ENCODE assay signal across 8 cellular contexts in genomic region chr6:16206595-16207037, GRCh38. TPM values are rescaled to one million over a fixed set of nuclear protein-coding genes. Genes with fewer than 3 reads are reported as not detected.
DNase-seq lines count a peak whose midpoint lies in the region; ATAC-seq, FAIRE-seq and TF ChIP-seq lines count a peak whose summit lies in the region.

No MANE protein-coding gene starts in this region.

- 1% methylated on average over 6 of the region's 6 CpGs for WGBS in HepG2 (ENCODE audit: low lambda C conversion rate)

- CTCF ChIA-PET in HepG2 (lab: Yijun Ruan, JAX; ENCODE audit: low intra/inter-chr PET ratio, low total read pairs), result interaction anchor here (0.9 to 2.8 kb wide), 5 partner anchors 311 to 517 kb away, joined by 3 to 82 read pairs (median 4); no protein-coding TSS in a partner anchor

- no peaks in the 10 kb centered on the region for H4K20me1 ChIP-seq in HepG2 (ENCODE audit: insufficient read depth, low read length)

- H3K79me2 ChIP-seq in HepG2 (ENCODE audit: insufficient read depth, low read length), result no peaks in the 10 kb centered on the region

- no TSS peak for BruUV-seq in HepG2 (replicated peaks; lab: Mats Ljungman, UMichigan)

- H3K4me3 ChIP-seq in colonic mucosa (no peak overlapping the region), HepG2 (replicated peaks in 1 of 3; ENCODE audit: insufficient read depth in 1 of 3, low read depth in 2 of 3, low read length in 3 of 3) (no peak overlapping the region)

- POLR2A ChIA-PET in HepG2 (lab: Yijun Ruan, JAX), result no interaction called here

- H3K36me3 ChIP-seq in colonic mucosa (no peaks in the 10 kb centered on the region), HepG2 (replicated peaks in 1 of 2; ENCODE audit: control insufficient read depth in 1 of 2, insufficient read depth in 2 of 2, low read length in 2 of 2) (no peaks in the 10 kb centered on the region)

- FAIRE-seq in GM12892 (lab: Jason Lieb, UNC) (peak; percentile 90), HepG2 (lab: Jason Lieb, UNC) (peak; percentile 95)

- TF ChIP-seq POLR2A in GM12892 (IDR thresholded peaks at IDR 0.05; ENCODE audit: low read depth, low read length) (no peak), HepG2 (IDR thresholded peaks at IDR 0.05; ENCODE audit: insufficient read depth in 1 of 2, low read depth in 2 of 2, low read length in 2 of 2) (no peak)

- H3K9me3 ChIP-seq in colonic mucosa (no peaks in the 10 kb centered on the region), HepG2 (ENCODE audit: low read length) (no peaks in the 10 kb centered on the region)

- H3K9ac ChIP-seq in colonic mucosa (ENCODE audit: low read depth in 2 of 2, low read length in 2 of 2) (no peak overlapping the region), HepG2 (ENCODE audit: insufficient read depth, low read depth, low read length) (no peak overlapping the region)

- peak; percentile 84 for TF ChIP-seq RAD21 in HepG2 (CRISPR knock-in tag; IDR thresholded peaks at IDR 0.05)

- H3K27me3 ChIP-seq in colonic mucosa, result no peaks in the 10 kb centered on the region
- no peaks in the 10 kb centered on the region for H3K27me3 ChIP-seq in HepG2 (ENCODE audit: control insufficient read depth in 1 of 2, insufficient read depth in 2 of 2, low read length in 2 of 2)

- H3K4me1 ChIP-seq in colonic mucosa (no peaks in the 10 kb centered on the region), HepG2 (ENCODE audit: insufficient read depth, low read length) (peaks cover 5% of the 10 kb centered on the region; the same call in 1 of the 2 replicates)

- H3K27ac ChIP-seq in colonic mucosa (no peak overlapping the region), HepG2 (ENCODE audit: extremely low read length, insufficient read depth, low read length) (no peak overlapping the region)

- H2AFZ ChIP-seq in HepG2 (ENCODE audit: low read length), result no peak overlapping the region

- TF ChIP-seq EP300 in HepG2 (IDR thresholded peaks at IDR 0.05; ENCODE audit: low read depth in 2 of 2, low read length in 2 of 2) (no peak), HepG2 (CRISPR knock-in tag; IDR thresholded peaks at IDR 0.05; ENCODE audit: borderline replicate concordance) (no peak)

- in situ Hi-C loops in HepG2 (cut with HindIII; ENCODE audit: extremely low pct_ligation_motif_present, low pct_unique_long_range_greater_than_20kb), result no loop called here

- TF ChIP-seq CTCF in colonic mucosa (IDR thresholded peaks at IDR 0.05) (peak; percentile 98), HepG2 (CRISPR knock-in tag; IDR thresholded peaks at IDR 0.05) (peak; percentile 89)

- DNase-seq in AG20443 (ENCODE audit: low spot score) (peak; percentile 81), GM12892 (ENCODE audit: insufficient read length) (no peak), NCI-H1436 (lab: John Stamatoyannopoulos, UW) (peak; percentile 52), T1000 (lab: John Stamatoyannopoulos, UW) (peak; percentile 44), colonic mucosa (peak; percentile 66), HepG2 (ENCODE audit: low spot score) (peak; percentile 50)
- peak; percentile 19 for DNase-seq in stimulated activated CD8-positive, alpha-beta memory T cell treated with anti-CD3 and anti-CD28 coated beads, Interleukin-12 subunit alpha, Interleukin-12 subunit beta, amount 100 ng/mL, for 1 hour (ENCODE audit: low read depth)

- intact Hi-C loops in colonic mucosa (cut with DNase I), result loop anchor here (5.0 kb wide), 1 partner anchor 514 kb away; no protein-coding TSS in a partner anchor
- intact Hi-C loops in HepG2 (cut with micrococcal nuclease; ENCODE audit: unreplicated experiment), result loop anchor here (1.0 kb wide), 1 partner anchor 515 kb away; no protein-coding TSS in a partner anchor

- H3K4me2 ChIP-seq in HepG2 (ENCODE audit: low read depth, low read length), result no peak overlapping the region

- ATAC-seq in HepG2 (peak; percentile 68), GM19455 (IDR thresholded peaks at IDR 0.05; ENCODE audit: unreplicated experiment) (no peak)

TF ChIP-seq in HepG2, 621 proteins besides CTCF, POLR2A, EP300 and RAD21 (continues in another document):
- TF ChIP-seq ADNP (CRISPR knock-in tag; IDR thresholded peaks at IDR 0.05), result no peak
- TF ChIP-seq SP2 (CRISPR knock-in tag; IDR thresholded peaks at IDR 0.05), result no peak
- 0 out of 2 replicates have a peak, but pooled peaks have one; percentile 18 for TF ChIP-seq NFE2L2 (IDR thresholded peaks at IDR 0.05; ENCODE audit: low read length)
- peak; percentile 31 to 69; a peak in 1 of 4 replicates for TF ChIP-seq HMGXB4 (CRISPR knock-in tag; IDR thresholded peaks at IDR 0.05; ENCODE audit: borderline replicate concordance in 1 of 2, low read depth in 1 of 2)
- no peak for TF ChIP-seq CCAR2 (optimal IDR thresholded peaks at IDR 0.05; ENCODE audit: low read depth, low read length)
- no peak for TF ChIP-seq MIXL1 (CRISPR knock-in tag; IDR thresholded peaks at IDR 0.05)
- TF ChIP-seq ZNF331 (CRISPR knock-in tag; IDR thresholded peaks at IDR 0.05), result peak; percentile 33; the same call in 1 of the 2 replicates
- TF ChIP-seq ZFP1 (CRISPR knock-in tag; IDR thresholded peaks at IDR 0.05), result no peak
- TF ChIP-seq SRY (CRISPR knock-in tag; IDR thresholded peaks at IDR 0.05), result no peak
- no peak for TF ChIP-seq NFYC (CRISPR knock-in tag; IDR thresholded peaks at IDR 0.05)
- no peak for TF ChIP-seq THAP11 (CRISPR knock-in tag; IDR thresholded peaks at IDR 0.05)
- no peak for TF ChIP-seq ELF4 (CRISPR knock-in tag; IDR thresholded peaks at IDR 0.05; ENCODE audit: borderline replicate concordance)
- TF ChIP-seq EED (CRISPR knock-in tag; IDR thresholded peaks at IDR 0.05), result no peak
- peak; percentile 33; the same call in 1 of the 2 replicates for TF ChIP-seq GABPB1 (CRISPR knock-in tag; IDR thresholded peaks at IDR 0.05)
- TF ChIP-seq ZNF34 (CRISPR knock-in tag; IDR thresholded peaks at IDR 0.05; ENCODE audit: borderline replicate concordance), result no peak
- TF ChIP-seq HBP1 (CRISPR knock-in tag; IDR thresholded peaks at IDR 0.05; ENCODE audit: low read depth), result no peak
- TF ChIP-seq REPIN1 (CRISPR knock-in tag; IDR thresholded peaks at IDR 0.05; ENCODE audit: borderline replicate concordance, low read depth), result no peak
- no peak for TF ChIP-seq ETV6 (CRISPR knock-in tag; conservative IDR thresholded peaks at IDR 0.05)
- peak; percentile 21 for TF ChIP-seq XRCC5 (optimal IDR thresholded peaks at IDR 0.05; ENCODE audit: low read length)
- 0 out of 2 replicates have a peak, but pooled peaks have one; percentile 23 for TF ChIP-seq ISL2 (CRISPR knock-in tag; IDR thresholded peaks at IDR 0.05)
- TF ChIP-seq GABPA (IDR thresholded peaks at IDR 0.05; ENCODE audit: low read depth, low read length), result no peak
- peak; percentile 46; the same call in 1 of the 2 replicates for TF ChIP-seq GABPA (CRISPR knock-in tag; IDR thresholded peaks at IDR 0.05; ENCODE audit: low read depth)

RNA-seq across cellular contexts. Expression of gene GMPR, which starts 31.8 kb away (rescaled TPM):
- polyA plus RNA-seq in GM12892 (2012; ENCODE audit: missing spikeins), result 9.7 TPM
- 1 to 10 TPM; 3.4 to 4.7 TPM for total RNA-seq in colonic mucosa
- not detected in 2 replicates for total RNA-seq in HepG2 (2016; rRNA removed; fragmentation: Illumina TruSeq; extraction: Trizol)
- total RNA-seq in HepG2 (2016; cell fraction: cytosol; rRNA removed; fragmentation: Illumina TruSeq; extraction: Trizol; ENCODE audit: low read depth), result not detected in 2 replicates
- not detected in 2 replicates for total RNA-seq in HepG2 (2016; cell fraction: insoluble cytoplasmic fraction; rRNA removed; fragmentation: Illumina TruSeq; extraction: Trizol)
- total RNA-seq in HepG2 (2016; cell fraction: membrane; rRNA removed; fragmentation: Illumina TruSeq; extraction: Trizol), result not detected in 2 replicates
- not detected in 2 replicates for total RNA-seq in HepG2 (2016; cell fraction: nucleus; rRNA removed; fragmentation: Illumina TruSeq; extraction: Trizol)
- not detected in 2 replicates for polyA plus RNA-seq in HepG2 (2011; rRNA removed)
- not detected in 2 replicates for polyA plus RNA-seq in HepG2 (2011; cell fraction: cytosol; rRNA removed)
- not detected in 2 replicates for polyA plus RNA-seq in HepG2 (2011; cell fraction: nucleus; rRNA removed)
- polyA plus RNA-seq in HepG2 (2012), result 0.20 TPM in 1 of 2 replicates, not detected in the other
- not detected in 2 replicates for polyA plus RNA-seq in HepG2 (2016; cell fraction: cytosol; fragmentation: Illumina TruSeq; extraction: Trizol; ENCODE audit: low read depth)
- polyA plus RNA-seq in HepG2 (2016; cell fraction: insoluble cytoplasmic fraction; fragmentation: Illumina TruSeq; extraction: Trizol; ENCODE audit: low read depth), result not detected in 2 replicates
- not detected in 2 replicates for polyA plus RNA-seq in HepG2 (2016; cell fraction: membrane; fragmentation: Illumina TruSeq; extraction: Trizol; ENCODE audit: low read depth)
- polyA plus RNA-seq in HepG2 (2016; cell fraction: nucleus; fragmentation: Illumina TruSeq; extraction: Trizol; ENCODE audit: insufficient read depth, low read depth), result not detected in 2 replicates
- polyA minus RNA-seq in HepG2 (2011; rRNA and poly(A)+ RNA removed; ENCODE audit: low replicate concordance), result 0.60 and 1.2 TPM in 2 replicates
- polyA minus RNA-seq in HepG2 (2011; cell fraction: cytosol; rRNA and poly(A)+ RNA removed), result not detected in 2 replicates
- polyA minus RNA-seq in HepG2 (2011; cell fraction: nucleus; rRNA and poly(A)+ RNA removed), result not detected in 2 replicates
